Comparison of ENCODE assay signal across 16 cellular contexts in the genomic region with DNA sequence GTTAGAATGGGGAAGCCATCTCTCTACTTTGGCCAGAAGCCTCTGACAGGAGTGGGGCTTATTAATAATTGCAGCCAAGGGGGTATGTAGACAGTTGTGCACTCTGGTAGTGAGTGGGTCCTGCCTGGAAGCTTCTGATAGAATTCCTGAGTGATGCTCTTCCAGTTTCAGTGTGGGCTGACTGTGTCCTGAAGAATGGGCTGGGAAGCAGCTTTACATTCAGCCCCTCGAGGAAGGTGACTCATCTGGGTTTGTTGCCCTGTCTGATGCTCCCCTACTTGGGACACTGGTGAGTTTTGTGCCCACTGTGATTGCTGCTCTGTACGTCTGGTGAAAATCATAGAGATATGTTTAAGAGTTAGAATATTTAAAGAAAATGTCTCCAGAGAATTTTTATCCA.
DNase-seq lines count a peak whose midpoint lies in the region; ATAC-seq and TF ChIP-seq lines count a peak whose summit lies in the region.
"Had no signal": no experiment of that assay in that cellular context is flagged by ENCODE, and none has a peak within 500 bp of the region (broad histone marks: within the 10 kb centered on the region; RNA-seq: fewer than 3 reads in every experiment).

No MANE protein-coding gene starts in this region.

- H3K36me3 ChIP-seq in PC-3 (ENCODE audit: low read depth, low read length) (no peaks in the 10 kb centered on the region), smooth muscle cell (ENCODE audit: low read depth) (no peaks in the 10 kb centered on the region)
- H3K36me3 ChIP-seq: SJSA1 had no signal

- H3K9me3 ChIP-seq in PC-3 (ENCODE audit: low read length) (no peaks in the 10 kb centered on the region), smooth muscle cell (replicated peaks; ENCODE audit: low read depth) (peaks cover 3% of the 10 kb centered on the region)
- H3K9me3 ChIP-seq: SJSA1 had no signal

- no peak for TF ChIP-seq CTCF in PC-3 (conservative IDR thresholded peaks at IDR 0.05; ENCODE audit: low read depth, low read length)
- TF ChIP-seq CTCF in dorsolateral prefrontal cortex (IDR thresholded peaks at IDR 0.05 in 54 of 56, conservative IDR thresholded peaks at IDR 0.05 in 2 of 56; ENCODE audit: low read depth in 1 of 56, partially characterized antibody in 56 of 56): no peak
- no peak for TF ChIP-seq CTCF in smooth muscle cell (IDR thresholded peaks at IDR 0.05; ENCODE audit: borderline replicate concordance, insufficient read depth, poor library complexity, severe bottlenecking)

- H3K4me1 ChIP-seq in PC-3 (ENCODE audit: insufficient read depth, low read length): peaks cover 11% of the 10 kb centered on the region; the same call in 1 of the 2 replicates
- no peaks in the 10 kb centered on the region for H3K4me1 ChIP-seq in smooth muscle cell (ENCODE audit: low read depth)

- H3K9ac ChIP-seq in PC-3 (ENCODE audit: low read length): no peak overlapping the region
- H3K9ac ChIP-seq in smooth muscle cell (ENCODE audit: low read depth): no peak overlapping the region

- intact Hi-C loops in PC-3 (cut with micrococcal nuclease): loop anchor here (5.0 kb wide), 1 partner anchor 169 kb away; no protein-coding TSS in a partner anchor
- intact Hi-C loops in dorsolateral prefrontal cortex (cut with DNase I): no loop called here

- H3K27me3 ChIP-seq in PC-3 (ENCODE audit: low read length) (no peaks in the 10 kb centered on the region), dorsolateral prefrontal cortex (peaks cover 0 to 17% (median 0%) of the 10 kb centered on the region in 45 donors), smooth muscle cell (ENCODE audit: low read depth) (peaks cover 12% of the 10 kb centered on the region)
- H3K27me3 ChIP-seq: SJSA1 had no signal

- H3K4me2 ChIP-seq in PC-3 (ENCODE audit: low read length): peak overlapping the region; percentile 31
- H3K4me2 ChIP-seq in smooth muscle cell: no peak overlapping the region

- POLR2A ChIA-PET in PC-3 (lab: Charles Lee; ENCODE audit: unreplicated experiment): no interaction called here

- peak; percentile 46; the same call in 1 of the 2 replicates for ATAC-seq in PC-3
- ATAC-seq: HCT116, K562 had no signal

- no peaks in the 10 kb centered on the region for H3F3A ChIP-seq in PC-3 (ENCODE audit: low read length, unreplicated experiment)
- no peaks in the 10 kb centered on the region for H3F3A ChIP-seq in smooth muscle cell (ENCODE audit: low read depth)

- H3K79me2 ChIP-seq in PC-3 (ENCODE audit: low read length) (no peaks in the 10 kb centered on the region), smooth muscle cell (ENCODE audit: low read depth) (no peaks in the 10 kb centered on the region)

- H2AFZ ChIP-seq in PC-3 (ENCODE audit: low read length) (no peak overlapping the region), smooth muscle cell (ENCODE audit: low read depth) (no peak overlapping the region)

- H4K20me1 ChIP-seq in PC-3 (ENCODE audit: low read length) (no peaks in the 10 kb centered on the region), smooth muscle cell (ENCODE audit: low read depth) (no peaks in the 10 kb centered on the region)

- no TSS peak for BruUV-seq in PC-3 (replicated peaks; lab: Mats Ljungman, UMichigan)

- no peak overlapping the region for H3K27ac ChIP-seq in PC-3 (ENCODE audit: low read length)
- H3K27ac ChIP-seq in dorsolateral prefrontal cortex: no peak overlapping the region
- no peak overlapping the region for H3K27ac ChIP-seq in smooth muscle cell (ENCODE audit: low read depth)
- H3K27ac ChIP-seq: SJSA1 had no signal

- H3K4me3 ChIP-seq in PC-3 (ENCODE audit: low read length) (no peak overlapping the region), dorsolateral prefrontal cortex (peak overlapping the region in 35 of 59 donors; percentile 6 to 52 (median 31)), smooth muscle cell (no peak overlapping the region)
- H3K4me3 ChIP-seq: K562, SJSA1 had no signal

- DNase-seq in NK-92 treated with Interleukin-12 subunit alpha and Interleukin-12 subunit beta, amount 100 ng/mL, for 24 hours (lab: John Stamatoyannopoulos, UW): peak; percentile 40
- no peak for DNase-seq in NK-92 (lab: John Stamatoyannopoulos, UW; ENCODE audit: unreplicated experiment)
- peak; percentile 46 for DNase-seq in PC-3
- no peak for DNase-seq in dorsolateral prefrontal cortex
- peak; percentile 12 for DNase-seq in renal cortical epithelial cell (ENCODE audit: low read depth)
- DNase-seq in GDM1 (lab: John Stamatoyannopoulos, UW): no peak
- no peak for DNase-seq in NCI-H2081 (lab: John Stamatoyannopoulos, UW)
- DNase-seq in smooth muscle cell (lab: John Stamatoyannopoulos, UW; ENCODE audit: unreplicated experiment): no peak
- DNase-seq: 8988T, DMS 273 treated with DMSO at 0.1 percent for 48 hours, NCI-H1092, NCI-H1694, NCI-H82 had no signal

- WGBS in smooth muscle cell (ENCODE audit: low lambda C conversion rate): 48% methylated on average over 2 of the region's 2 CpGs

- CTCF ChIA-PET in PC-3 (lab: Charles Lee): no interaction called here

- no peaks in the 10 kb centered on the region for H3K9me2 ChIP-seq in PC-3 (replicated peaks; ENCODE audit: low read length)

Comparison
In these comparisons a context has a peak if more than half of its experiments do, and no peak if none do; other contexts are left out.
1. DNase-seq: peak in NK-92 treated with Interleukin-12 subunit alpha and Interleukin-12 subunit beta, amount 100 ng/mL, for 24 hours (single experiment), PC-3 (single experiment) and renal cortical epithelial cell (single experiment); none in NK-92 (single experiment), dorsolateral prefrontal cortex (0 of 10), GDM1 (single experiment), NCI-H2081 (0 of 2) and smooth muscle cell (single experiment).
2. H3K4me3 ChIP-seq: peak in dorsolateral prefrontal cortex (35 of 59); none in PC-3 (single experiment) and smooth muscle cell (single experiment).